In genomic region chr19:3034845-3035541, GRCh38 we compare ENCODE assay signal across 8 cellular contexts. TPM values are rescaled to one million over a fixed set of nuclear protein-coding genes. Genes with fewer than 3 reads are reported as not detected.
DNase-seq lines count a peak whose midpoint lies in the region; ATAC-seq and TF ChIP-seq lines count a peak whose summit lies in the region.

No MANE protein-coding gene starts in this region.

- H3K27ac ChIP-seq in ectodermal cell (ENCODE audit: insufficient read depth, low read depth, low read length, poor library complexity, severe bottlenecking) (no peak overlapping the region), muscle layer of colon (ENCODE audit: low read depth, low read length) (peak overlapping the region; percentile 74)

- no peaks in the 10 kb centered on the region for H3K36me3 Mint-ChIP-seq in T-helper 2 cell treated with Interferon-gamma antibody and Interleukin-4, amounts not matched to agents 5 μg/mL and 100 μg/mL, for 36 hours (ENCODE audit: low read depth)
- no peaks in the 10 kb centered on the region for H3K36me3 Mint-ChIP-seq in type B pancreatic cell

- WGBS in ectodermal cell, 2 experiments, result 3 to 4% methylated on average over 23 of the region's 23 CpGs

- peak; percentile 17 for DNase-seq in CD1c-positive myeloid dendritic cell (ENCODE audit: extremely low spot score)
- DNase-seq in T-helper 2 cell treated with Interferon-gamma antibody and Interleukin-4, amounts not matched to agents 5 μg/mL and 100 μg/mL, for 36 hours (ENCODE audit: low spot score), result peak; percentile 50
- no peak for DNase-seq in type B pancreatic cell (ENCODE audit: extremely low spot score, unreplicated experiment)
- DNase-seq in NCI-H1105 treated with DMSO at 0.1 percent for 48 hours (lab: John Stamatoyannopoulos, UW), result no peak
- no peak for DNase-seq in HPDE6-E6E7 (ENCODE audit: extremely low spot score)

- no peak for TF ChIP-seq CTCF in type B pancreatic cell (conservative IDR thresholded peaks at IDR 0.05)

- H3K27me3 ChIP-seq in ectodermal cell (ENCODE audit: control insufficient read depth, insufficient read depth, low read length, poor library complexity, severe bottlenecking) (peaks cover 83% of the 10 kb centered on the region), muscle layer of colon (ENCODE audit: control insufficient read depth in 1 of 2, insufficient read depth in 2 of 2, low read length in 2 of 2) (no peaks in the 10 kb centered on the region)

- H3K36me3 ChIP-seq in ectodermal cell (ENCODE audit: control insufficient read depth, insufficient read depth, low read length) (no peaks in the 10 kb centered on the region), muscle layer of colon (ENCODE audit: insufficient read depth, low read length) (no peaks in the 10 kb centered on the region)

- no peaks in the 10 kb centered on the region for H3K9me3 Mint-ChIP-seq in T-helper 2 cell treated with Interferon-gamma antibody and Interleukin-4, amounts not matched to agents 5 μg/mL and 100 μg/mL, for 36 hours
- no peaks in the 10 kb centered on the region for H3K9me3 Mint-ChIP-seq in type B pancreatic cell

- H3K9ac ChIP-seq in muscle layer of colon (ENCODE audit: low read length), result peak overlapping the region; percentile 78

- peaks cover 15% of the 10 kb centered on the region for H3K4me1 Mint-ChIP-seq in T-helper 2 cell treated with Interferon-gamma antibody and Interleukin-4, amounts not matched to agents 5 μg/mL and 100 μg/mL, for 36 hours (ENCODE audit: low read depth)
- H3K4me1 Mint-ChIP-seq in type B pancreatic cell (ENCODE audit: unreplicated experiment), result peaks cover 33% of the 10 kb centered on the region

- H3K4me3 ChIP-seq in ectodermal cell (ENCODE audit: insufficient read depth, low read depth, low read length) (peak overlapping the region; percentile 31), muscle layer of colon (ENCODE audit: low read depth in 1 of 2, low read length in 2 of 2) (peak overlapping the region; percentile 53 to 76)

- H3K27me3 Mint-ChIP-seq in T-helper 2 cell treated with Interferon-gamma antibody and Interleukin-4, amounts not matched to agents 5 μg/mL and 100 μg/mL, for 36 hours (ENCODE audit: low read depth), result peaks cover 34% of the 10 kb centered on the region
- peaks cover 39% of the 10 kb centered on the region for H3K27me3 Mint-ChIP-seq in type B pancreatic cell

- H3K27ac Mint-ChIP-seq in T-helper 2 cell treated with Interferon-gamma antibody and Interleukin-4, amounts not matched to agents 5 μg/mL and 100 μg/mL, for 36 hours, result peak overlapping the region; percentile 94
- H3K27ac Mint-ChIP-seq in type B pancreatic cell, result peak overlapping the region; percentile 96

- H3K4me1 ChIP-seq in ectodermal cell (ENCODE audit: control insufficient read depth, insufficient read depth, low read length), result peaks cover 16% of the 10 kb centered on the region
- H3K4me1 ChIP-seq in muscle layer of colon (ENCODE audit: insufficient read depth, low read length), result peaks cover 16% of the 10 kb centered on the region

- H3K9me3 ChIP-seq in ectodermal cell (ENCODE audit: control insufficient read depth, low read length) (no peaks in the 10 kb centered on the region), muscle layer of colon (ENCODE audit: low read length) (no peaks in the 10 kb centered on the region)

- peak overlapping the region; percentile 88 for H3K4me3 Mint-ChIP-seq in T-helper 2 cell treated with Interferon-gamma antibody and Interleukin-4, amounts not matched to agents 5 μg/mL and 100 μg/mL, for 36 hours
- peak overlapping the region; percentile 93 for H3K4me3 Mint-ChIP-seq in type B pancreatic cell

- peak; percentile 5 for ATAC-seq in HG02588 (IDR thresholded peaks at IDR 0.05; ENCODE audit: unreplicated experiment)

RNA-seq across cellular contexts. Expression of gene TLE2, which starts 5.9 kb away (rescaled TPM):
- 0.61 TPM for polyA plus RNA-seq in ectodermal cell (2013, experiment 1 of 4)
- polyA plus RNA-seq in ectodermal cell (2013, experiment 2 of 4), result 0.73 TPM
- 1.2 TPM for polyA plus RNA-seq in ectodermal cell (2013, experiment 3 of 4)
- polyA plus RNA-seq in ectodermal cell (2013, experiment 4 of 4), result 1.0 TPM
- total RNA-seq in type B pancreatic cell (ENCODE audit: low replicate concordance), result 37.7 and 52.8 TPM in 2 replicates

RNA-seq across cellular contexts. Expression of gene TLE5, which starts 27.3 kb away (rescaled TPM):
- 73.9 TPM for polyA plus RNA-seq in ectodermal cell (2013, experiment 1 of 4)
- polyA plus RNA-seq in ectodermal cell (2013, experiment 2 of 4), result 82.0 TPM
- 95.9 TPM for polyA plus RNA-seq in ectodermal cell (2013, experiment 3 of 4)
- polyA plus RNA-seq in ectodermal cell (2013, experiment 4 of 4), result 112 TPM
- 302 and 418 TPM in 2 replicates for total RNA-seq in type B pancreatic cell (ENCODE audit: low replicate concordance)

RNA-seq across cellular contexts. Expression of gene TLE6, which starts 57.6 kb away (rescaled TPM):
- 0.26 TPM for polyA plus RNA-seq in ectodermal cell (2013, experiment 1 of 4)
- 0.27 TPM for polyA plus RNA-seq in ectodermal cell (2013, experiment 2 of 4)
- polyA plus RNA-seq in ectodermal cell (2013, experiment 3 of 4), result 0.64 TPM
- 0.89 TPM for polyA plus RNA-seq in ectodermal cell (2013, experiment 4 of 4)
- total RNA-seq in type B pancreatic cell (ENCODE audit: low replicate concordance), result 3.8 TPM in 2 replicates

RNA-seq across cellular contexts. Expression of gene GNA11, which starts 59.2 kb away (rescaled TPM):
- 28.0 TPM for polyA plus RNA-seq in ectodermal cell (2013, experiment 1 of 4)
- polyA plus RNA-seq in ectodermal cell (2013, experiment 2 of 4), result 25.6 TPM
- polyA plus RNA-seq in ectodermal cell (2013, experiment 3 of 4), result 14.5 TPM
- 15.4 TPM for polyA plus RNA-seq in ectodermal cell (2013, experiment 4 of 4)
- 46.9 and 62.0 TPM in 2 replicates for total RNA-seq in type B pancreatic cell (ENCODE audit: low replicate concordance)

Comparison
In these comparisons a context has a peak if more than half of its experiments do, and no peak if none do; other contexts are left out.
1. DNase-seq: peak in CD1c-positive myeloid dendritic cell (single experiment) and T-helper 2 cell treated with Interferon-gamma antibody and Interleukin-4, amounts not matched to agents 5 μg/mL and 100 μg/mL, for 36 hours (single experiment); none in type B pancreatic cell (single experiment), NCI-H1105 treated with DMSO at 0.1 percent for 48 hours (single experiment) and HPDE6-E6E7 (single experiment).